Comparison of ENCODE assay signal across 8 cellular contexts in the genomic region with DNA sequence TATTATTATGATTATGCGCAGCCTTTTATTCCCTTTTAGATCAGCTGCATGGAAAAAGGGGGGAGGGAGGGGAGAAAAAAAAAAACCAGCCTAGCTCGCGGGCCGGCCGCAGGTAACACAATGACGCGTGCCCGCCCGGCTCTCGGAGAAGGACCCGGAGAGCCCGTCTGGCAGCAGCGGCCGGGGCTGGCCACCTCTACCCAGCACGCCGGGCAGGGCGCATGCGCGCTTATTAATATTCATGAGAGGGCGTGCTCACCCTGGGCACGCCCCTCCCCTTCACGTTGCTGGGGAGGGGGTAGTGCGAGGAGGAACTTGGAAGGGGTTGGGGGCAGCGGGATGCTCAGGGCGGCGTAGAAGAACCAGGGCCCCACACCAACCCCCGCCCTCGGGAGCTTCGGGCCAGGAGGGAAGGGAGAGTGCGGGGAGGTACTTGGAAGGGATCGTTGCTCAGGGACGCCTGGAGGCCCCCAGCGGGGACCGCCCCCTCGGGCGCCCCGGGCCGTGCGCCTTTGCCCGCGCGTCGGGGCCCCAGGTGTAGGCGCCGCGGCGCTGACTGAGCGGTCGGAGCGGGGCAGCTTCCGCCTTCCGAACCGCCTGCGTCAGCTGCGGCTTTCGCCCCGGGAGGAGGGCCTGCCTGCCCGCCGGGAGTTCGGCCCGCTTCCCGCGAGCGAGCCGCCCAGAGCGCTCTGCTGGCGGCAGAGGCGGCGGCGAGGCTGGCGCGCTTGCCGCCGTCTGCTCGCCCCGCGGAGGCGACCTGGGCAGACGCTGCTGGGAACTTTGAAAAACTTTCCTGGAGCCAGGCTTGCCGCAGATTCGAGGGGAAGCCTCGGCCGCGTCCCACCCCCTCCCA. TPM values are rescaled to one million over a fixed set of nuclear protein-coding genes. Genes with fewer than 3 reads are reported as not detected.
DNase-seq lines count a peak whose midpoint lies in the region; ATAC-seq and TF ChIP-seq lines count a peak whose summit lies in the region.

Gene JAG1 (minus strand): TSS at position 169 of the 853 bp plus-strand sequence. CDS start 469 bp downstream, outside the sequence.

- DNase-seq in CD1c-positive myeloid dendritic cell (ENCODE audit: extremely low spot score) (peak; percentile 96), NCI-H2196 treated with DMSO at 0.1 percent for 48 hours (lab: John Stamatoyannopoulos, UW; ENCODE audit: unreplicated experiment) (peak; percentile 90), dermis microvascular lymphatic vessel endothelial cell (ENCODE audit: low read depth in 2 of 2) (peak; percentile 90 to 97), left lobe of liver (ENCODE audit: low spot score) (peak; percentile 97)
- DNase-seq in stimulated activated CD4-positive, alpha-beta T cell treated with anti-CD3 and anti-CD28 coated beads, Interleukin-4, amount 100 ng/mL, for 24 hours, result peak; percentile 53

- TF ChIP-seq POLR2A in GM19099 (IDR thresholded peaks at IDR 0.05; ENCODE audit: extremely low read depth, insufficient read length, low read depth), result peak; percentile 49

- peak within 1 kb of the TSS; percentile 84 for H3K4me3 ChIP-seq in WI38 (ENCODE audit: low read depth, low read length)

- ATAC-seq in HG03175 (IDR thresholded peaks at IDR 0.05; ENCODE audit: unreplicated experiment) (peak; percentile 61), left lobe of liver (peak; percentile 85)

- TF ChIP-seq CTCF in WI38 (IDR thresholded peaks at IDR 0.05; ENCODE audit: low read depth, low read length), result no peak

RNA-seq across cellular contexts. Expression of gene JAG1, which starts in this region (rescaled TPM):
- 104 and 113 TPM in 2 replicates for total RNA-seq in dermis microvascular lymphatic vessel endothelial cell
- 4.3 TPM for total RNA-seq in left lobe of liver

Comparison
In these comparisons a context has a peak if more than half of its experiments do, and no peak if none do; other contexts are left out.
1. Peak in every context shown above with its lines: DNase-seq, ATAC-seq and H3K4me3 ChIP-seq.
2. RNA of gene JAG1 (total RNA-seq): 104 to 113 TPM in dermis microvascular lymphatic vessel endothelial cell; 4.3 TPM in left lobe of liver (single experiment); every median in the first group is over 10 times any median in the second.